9 cellular contexts compared by ENCODE assay signal in genomic region chr11:9577551-9577950, GRCh38. TPM values are rescaled to one million over a fixed set of nuclear protein-coding genes. Genes with fewer than 3 reads are reported as not detected.
DNase-seq lines count a peak whose midpoint lies in the region; ATAC-seq and TF ChIP-seq lines count a peak whose summit lies in the region.
"Had no signal": no experiment of that assay in that cellular context is flagged by ENCODE, and none has a peak within 500 bp of the region (broad histone marks: within the 10 kb centered on the region; RNA-seq: fewer than 3 reads in every experiment).

No MANE protein-coding gene starts in this region.

- ATAC-seq in activated CD8-positive, alpha-beta memory T cell treated with anti-CD3 and anti-CD28 coated beads, Interleukin-2, amount 10 ng/mL, durations not matched to agents 7 days and 5 days: no peak
- ATAC-seq in GM21390 (IDR thresholded peaks at IDR 0.05; ENCODE audit: unreplicated experiment) (no peak), omental fat pad (ENCODE audit: low FRiP score) (no peak), GM18907 (IDR thresholded peaks at IDR 0.05; ENCODE audit: unreplicated experiment) (no peak)

- H3K27me3 ChIP-seq in iPS-15b (ENCODE audit: control insufficient read depth, insufficient read depth, low read length): no peaks in the 10 kb centered on the region
- H3K27me3 ChIP-seq in suprapubic skin: no peaks in the 10 kb centered on the region
- H3K27me3 ChIP-seq: BLaER1 treated with 17β-estradiol and CSF1 and Interleukin-3, amounts not matched to agents 10 nM and 100 nM had no signal

- no peak for TF ChIP-seq POLR2A in suprapubic skin (IDR thresholded peaks at IDR 0.05)

- H3K9me3 ChIP-seq in iPS-15b (ENCODE audit: control insufficient read depth, insufficient read depth, low read length) (no peaks in the 10 kb centered on the region), suprapubic skin (no peaks in the 10 kb centered on the region)
- H3K9me3 ChIP-seq: BLaER1 treated with 17β-estradiol and CSF1 and Interleukin-3, amounts not matched to agents 10 nM and 100 nM had no signal

- H3K4me3 Mint-ChIP-seq in activated CD8-positive, alpha-beta memory T cell treated with anti-CD3 and anti-CD28 coated beads, Interleukin-2, amount 10 ng/mL, durations not matched to agents 7 days and 5 days: peak overlapping the region; percentile 89
- H3K4me3 Mint-ChIP-seq in activated CD4-positive, alpha-beta memory T cell treated with anti-CD3 and anti-CD28 coated beads for 36 hours: peak overlapping the region; percentile 97

- peaks cover 4% of the 10 kb centered on the region for H3K4me1 ChIP-seq in iPS-15b (ENCODE audit: control insufficient read depth, insufficient read depth, low read length)
- peaks cover 44% of the 10 kb centered on the region for H3K4me1 ChIP-seq in suprapubic skin

- peaks cover 43% of the 10 kb centered on the region for H3K4me1 Mint-ChIP-seq in activated CD8-positive, alpha-beta memory T cell treated with anti-CD3 and anti-CD28 coated beads, Interleukin-2, amount 10 ng/mL, durations not matched to agents 7 days and 5 days
- peaks cover 33% of the 10 kb centered on the region for H3K4me1 Mint-ChIP-seq in activated CD4-positive, alpha-beta memory T cell treated with anti-CD3 and anti-CD28 coated beads for 36 hours (ENCODE audit: low read depth)

- H3K27ac Mint-ChIP-seq in activated CD8-positive, alpha-beta memory T cell treated with anti-CD3 and anti-CD28 coated beads, Interleukin-2, amount 10 ng/mL, durations not matched to agents 7 days and 5 days: peak overlapping the region; percentile 84
- peak overlapping the region; percentile 66 for H3K27ac Mint-ChIP-seq in activated CD4-positive, alpha-beta memory T cell treated with anti-CD3 and anti-CD28 coated beads for 36 hours

- intact Hi-C loops in activated CD4-positive, alpha-beta memory T cell treated with anti-CD3 and anti-CD28 coated beads for 36 hours (cut with micrococcal nuclease): no loop called here

- no peak for DNase-seq in activated CD8-positive, alpha-beta memory T cell treated with anti-CD3 and anti-CD28 coated beads, Interleukin-2, amount 10 ng/mL, durations not matched to agents 7 days and 5 days
- DNase-seq in activated CD8-positive, alpha-beta memory T cell treated with anti-CD3 and anti-CD28 coated beads, Interleukin-2, amount 50 U/mL, for 48 hours: no peak
- no peak for DNase-seq in activated CD4-positive, alpha-beta memory T cell treated with anti-CD3 and anti-CD28 coated beads for 36 hours
- DNase-seq in suprapubic skin (ENCODE audit: low spot score in 2 of 2) (no peak), omental fat pad (ENCODE audit: low spot score) (no peak)

- H3K4me3 ChIP-seq in iPS-15b (ENCODE audit: low read depth, low read length) (peak overlapping the region; percentile 19), suprapubic skin (peak overlapping the region; percentile 83)

- H3K27ac ChIP-seq in suprapubic skin: peak overlapping the region; percentile 47
- H3K27ac ChIP-seq: BLaER1 treated with 17β-estradiol and CSF1 and Interleukin-3, amounts not matched to agents 10 nM and 100 nM had no signal

- peak overlapping the region; percentile 18 for H3K9ac ChIP-seq in iPS-15b (ENCODE audit: low read depth, low read length)

- CTCF ChIA-PET in activated CD8-positive, alpha-beta memory T cell treated with anti-CD3 and anti-CD28 coated beads, Interleukin-2, amount 10 ng/mL, durations not matched to agents 7 days and 5 days (lab: Charles Lee): interaction anchor here (0.6 to 7.7 kb wide), 12 partner anchors 10 to 411 kb away, joined by 3 to 78 read pairs (median 7); partner anchors contain the start of gene ZNF143
- CTCF ChIA-PET in activated CD4-positive, alpha-beta memory T cell treated with anti-CD3 and anti-CD28 coated beads for 36 hours (lab: Charles Lee): interaction anchor here (0.5 to 7.1 kb wide), 5 partner anchors 24 to 951 kb away, joined by 3 to 75 read pairs (median 11); no protein-coding TSS in a partner anchor

- peaks cover 72% of the 10 kb centered on the region for H3K36me3 Mint-ChIP-seq in activated CD8-positive, alpha-beta memory T cell treated with anti-CD3 and anti-CD28 coated beads, Interleukin-2, amount 10 ng/mL, durations not matched to agents 7 days and 5 days
- peaks cover 69% of the 10 kb centered on the region for H3K36me3 Mint-ChIP-seq in activated CD4-positive, alpha-beta memory T cell treated with anti-CD3 and anti-CD28 coated beads for 36 hours

- H3K36me3 ChIP-seq in iPS-15b (ENCODE audit: control insufficient read depth, insufficient read depth, low read length): peaks cover 25% of the 10 kb centered on the region
- peaks cover 34% of the 10 kb centered on the region for H3K36me3 ChIP-seq in suprapubic skin

- TF ChIP-seq CTCF in suprapubic skin (IDR thresholded peaks at IDR 0.05) (no peak), omental fat pad (IDR thresholded peaks at IDR 0.05) (no peak)

- H3K27me3 Mint-ChIP-seq in activated CD8-positive, alpha-beta memory T cell treated with anti-CD3 and anti-CD28 coated beads, Interleukin-2, amount 10 ng/mL, durations not matched to agents 7 days and 5 days: no peaks in the 10 kb centered on the region
- H3K27me3 Mint-ChIP-seq in activated CD4-positive, alpha-beta memory T cell treated with anti-CD3 and anti-CD28 coated beads for 36 hours: no peaks in the 10 kb centered on the region

- POLR2A ChIA-PET in activated CD4-positive, alpha-beta memory T cell treated with anti-CD3 and anti-CD28 coated beads for 36 hours (lab: Charles Lee): interaction anchor here (0.5 to 3.7 kb wide), 4 partner anchors 24 to 322 kb away, joined by 4 to 23 read pairs (median 8); no protein-coding TSS in a partner anchor

- WGBS in suprapubic skin: 38% methylated on average over 7 of the region's 7 CpGs

- H3K9me3 Mint-ChIP-seq in activated CD8-positive, alpha-beta memory T cell treated with anti-CD3 and anti-CD28 coated beads, Interleukin-2, amount 10 ng/mL, durations not matched to agents 7 days and 5 days (ENCODE audit: low read depth): no peaks in the 10 kb centered on the region
- no peaks in the 10 kb centered on the region for H3K9me3 Mint-ChIP-seq in activated CD4-positive, alpha-beta memory T cell treated with anti-CD3 and anti-CD28 coated beads for 36 hours

- no peak for TF ChIP-seq EP300 in suprapubic skin (IDR thresholded peaks at IDR 0.05)

RNA-seq across cellular contexts. Expression of gene WEE1, which starts 4.1 kb away (rescaled TPM):
- total RNA-seq in activated CD8-positive, alpha-beta memory T cell treated with anti-CD3 and anti-CD28 coated beads, Interleukin-2, amount 10 ng/mL, durations not matched to agents 7 days and 5 days: 10 to 100 TPM; 76.8 to 83.3 TPM
- total RNA-seq in activated CD4-positive, alpha-beta memory T cell treated with anti-CD3 and anti-CD28 coated beads for 36 hours: 10 to 100 TPM; 47.8 to 52.4 TPM
- total RNA-seq in suprapubic skin: 100 to 1,000 TPM in 3 of 4 donors, 10 to 100 TPM in 1; 82.0 to 296 (median 183) TPM
- 10 to 100 TPM; 17.7 to 43.0 (median 26.3) TPM for total RNA-seq in omental fat pad
